In genomic region chr4:64539234-64539849, GRCh38 we compare ENCODE assay signal across 8 cellular contexts.
DNase-seq lines count a peak whose midpoint lies in the region; ATAC-seq, FAIRE-seq and TF ChIP-seq lines count a peak whose summit lies in the region.

No MANE protein-coding gene starts in this region.

- DNase-seq in DMS 273 treated with DMSO at 0.1 percent for 48 hours (lab: John Stamatoyannopoulos, UW): peak; percentile 45
- DNase-seq in GM19238 (ENCODE audit: insufficient read length, low spot score): peak; percentile 2
- peak; percentile 77 for DNase-seq in NCI-H2029 treated with DMSO at 0.1 percent for 48 hours (lab: John Stamatoyannopoulos, UW)
- peak; percentile 67 for DNase-seq in WERI-Rb-1
- peak; percentile 29 to 33 for DNase-seq in frontal cortex (ENCODE audit: low spot score in 2 of 2)
- DNase-seq in effector memory CD8-positive, alpha-beta T cell: no peak

- no peak overlapping the region for H2AFZ ChIP-seq in parathyroid adenoma

- H3K27ac Mint-ChIP-seq in effector memory CD8-positive, alpha-beta T cell: no peak overlapping the region

- FAIRE-seq in frontal cortex (lab: Jason Lieb, UNC): peak; percentile 93

- no peaks in the 10 kb centered on the region for H3K9me3 ChIP-seq in WERI-Rb-1 (ENCODE audit: severe bottlenecking)
- H3K9me3 ChIP-seq in parathyroid adenoma (ENCODE audit: control insufficient read depth, low read length): no peaks in the 10 kb centered on the region

- no peak overlapping the region for H3K9ac ChIP-seq in parathyroid adenoma

- H3K27me3 ChIP-seq in WERI-Rb-1 (ENCODE audit: insufficient read depth, low read depth, severe bottlenecking) (no peaks in the 10 kb centered on the region), parathyroid adenoma (ENCODE audit: control insufficient read depth, insufficient read depth, low read length) (no peaks in the 10 kb centered on the region)

- no peaks in the 10 kb centered on the region for H3K36me3 Mint-ChIP-seq in effector memory CD8-positive, alpha-beta T cell (ENCODE audit: insufficient read depth)

- H3K4me3 Mint-ChIP-seq in effector memory CD8-positive, alpha-beta T cell: no peak overlapping the region

- no peaks in the 10 kb centered on the region for H3K4me1 ChIP-seq in parathyroid adenoma

- H3K36me3 ChIP-seq in WERI-Rb-1 (no peaks in the 10 kb centered on the region), parathyroid adenoma (ENCODE audit: control insufficient read depth, insufficient read depth, low read length) (no peaks in the 10 kb centered on the region)

- no peaks in the 10 kb centered on the region for H3K4me1 Mint-ChIP-seq in effector memory CD8-positive, alpha-beta T cell (ENCODE audit: low read depth in 2 of 2)

- peak; percentile 92 for ATAC-seq in HG03108 (IDR thresholded peaks at IDR 0.05; ENCODE audit: unreplicated experiment)
- no peak for ATAC-seq in effector memory CD8-positive, alpha-beta T cell (replicated peaks)

- peaks cover 0 to 7% of the 10 kb centered on the region in 2 donors for H3K9me3 Mint-ChIP-seq in effector memory CD8-positive, alpha-beta T cell

- H3K4me3 ChIP-seq in WERI-Rb-1 (ENCODE audit: low read depth, low read length) (no peak overlapping the region), parathyroid adenoma (ENCODE audit: low read depth, low read length) (no peak overlapping the region)

- no peaks in the 10 kb centered on the region for H3K27me3 Mint-ChIP-seq in effector memory CD8-positive, alpha-beta T cell

- H3K27ac ChIP-seq in WERI-Rb-1: no peak overlapping the region
- no peak overlapping the region for H3K27ac ChIP-seq in parathyroid adenoma

- no peak overlapping the region for H3K4me2 ChIP-seq in parathyroid adenoma (ENCODE audit: low read length)

- TF ChIP-seq CTCF in WERI-Rb-1 (IDR thresholded peaks at IDR 0.05; ENCODE audit: low read depth, low read length) (peak; percentile 52), parathyroid adenoma (IDR thresholded peaks at IDR 0.05) (peak; percentile 38)

- H3K79me2 ChIP-seq in parathyroid adenoma: no peaks in the 10 kb centered on the region

Comparison
In these comparisons a context has a peak if more than half of its experiments do, and no peak if none do; other contexts are left out.
1. DNase-seq: peak in DMS 273 treated with DMSO at 0.1 percent for 48 hours (single experiment), GM19238 (single experiment), NCI-H2029 treated with DMSO at 0.1 percent for 48 hours (single experiment), WERI-Rb-1 (single experiment) and frontal cortex (2 of 2); none in effector memory CD8-positive, alpha-beta T cell (0 of 3).